15 cellular contexts compared by ENCODE assay signal in the genomic region with DNA sequence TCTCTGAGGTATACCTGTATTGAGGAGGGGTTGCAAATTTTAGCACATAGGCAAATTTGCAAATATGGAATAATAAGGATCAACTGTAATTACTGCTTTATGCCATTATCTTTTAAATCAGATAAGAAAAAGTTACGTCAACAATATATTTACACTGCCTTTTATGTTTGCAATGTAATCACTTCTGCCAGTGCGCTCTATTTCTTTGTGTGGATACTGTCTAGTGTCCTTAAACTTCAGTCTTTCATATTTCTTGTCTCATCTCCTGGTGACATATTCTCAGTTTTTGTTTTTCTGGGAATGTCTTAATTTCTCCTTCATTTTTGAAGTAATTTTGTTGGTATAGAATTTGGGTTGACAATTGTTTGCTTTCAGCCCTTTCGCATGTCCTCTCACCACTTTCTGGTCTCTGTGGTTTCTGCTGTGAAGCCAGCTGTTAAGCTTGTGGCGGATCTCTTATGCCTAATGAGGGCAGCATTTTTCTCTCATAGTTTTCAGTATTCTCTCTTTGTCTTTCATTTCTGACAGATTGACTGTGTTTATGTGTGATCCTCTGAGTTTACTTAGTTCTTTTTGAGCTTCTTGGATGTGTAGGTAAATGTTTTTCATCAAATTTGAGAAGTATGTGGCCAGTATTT. TPM values are rescaled to one million over a fixed set of nuclear protein-coding genes. Genes with fewer than 3 reads are reported as not detected.
DNase-seq lines count a peak whose midpoint lies in the region; ATAC-seq, FAIRE-seq and TF ChIP-seq lines count a peak whose summit lies in the region.
"Had no signal": no experiment of that assay in that cellular context is flagged by ENCODE, and none has a peak within 500 bp of the region (broad histone marks: within the 10 kb centered on the region; RNA-seq: fewer than 3 reads in every experiment).

No MANE protein-coding gene starts in this region.

- peaks cover 28% of the 10 kb centered on the region for H3K79me2 ChIP-seq in osteoblast (ENCODE audit: insufficient read depth, low read length)

- ATAC-seq in HG02623 (IDR thresholded peaks at IDR 0.05; ENCODE audit: unreplicated experiment) (peak; percentile 50), pancreas (peak in 3 of 4 donors; percentile 33 to 70 (median 69)), left lobe of liver (no peak)

- H3K4me2 ChIP-seq in osteoblast (ENCODE audit: insufficient read depth, low read length) = no peak overlapping the region

- no peak for TF ChIP-seq POLR2A in NB4 (IDR thresholded peaks at IDR 0.05; ENCODE audit: extremely low read depth, insufficient read length)

- H3K4me1 ChIP-seq in pancreas (peaks cover 0 to 20% (median 15%) of the 10 kb centered on the region in 3 donors), osteoblast (ENCODE audit: insufficient read depth, low read length) (no peaks in the 10 kb centered on the region)

- H3K36me3 ChIP-seq in pancreas (peaks cover 0 to 5% (median 0%) of the 10 kb centered on the region in 3 donors), osteoblast (ENCODE audit: insufficient read depth, low read length) (peaks cover 31% of the 10 kb centered on the region)

- no peak for FAIRE-seq in pancreas (lab: Jason Lieb, UNC)
- FAIRE-seq: colon, H54 had no signal

- WGBS in pancreas, 2 donors = 54 to 68% methylated on average over 4 of the region's 4 CpGs

- H2AFZ ChIP-seq in osteoblast (ENCODE audit: low read length) = no peak overlapping the region

- no peak overlapping the region for H3K4me3 ChIP-seq in NB4 (ENCODE audit: low read depth, low read length)
- no peak overlapping the region for H3K4me3 ChIP-seq in pancreas
- no peak overlapping the region for H3K4me3 ChIP-seq in osteoblast (ENCODE audit: insufficient read depth, low read length)
- H3K4me3 ChIP-seq: thoracic aorta had no signal

- intact Hi-C loops in pancreas (cut with DNase I) = no loop called here

- peak; percentile 32 for DNase-seq in NK-92 treated with Interleukin-12 subunit alpha and Interleukin-12 subunit beta, amount 100 ng/mL, for 24 hours (lab: John Stamatoyannopoulos, UW)
- DNase-seq in NK-92 (lab: John Stamatoyannopoulos, UW; ENCODE audit: unreplicated experiment) (no peak), NB4 (ENCODE audit: low read depth) (peak; percentile 66), pancreas (no peak), left lobe of liver (ENCODE audit: low spot score) (no peak), osteoblast (ENCODE audit: insufficient read length, low spot score, missing footprints) (no peak), SW480 (ENCODE audit: low spot score) (no peak)
- DNase-seq: 8988T, NCI-H82, SIG-M5 had no signal

- TF ChIP-seq CTCF in NB4 (IDR thresholded peaks at IDR 0.05; ENCODE audit: low read depth, low read length) = peak; percentile 1
- no peak for TF ChIP-seq CTCF in pancreas (IDR thresholded peaks at IDR 0.05)
- no peak for TF ChIP-seq CTCF in osteoblast (IDR thresholded peaks at IDR 0.05; ENCODE audit: extremely low read depth, low read depth, low read length)

- peak overlapping the region in 1 of 4 donors; percentile 34 for H3K27ac ChIP-seq in pancreas
- H3K27ac ChIP-seq in osteoblast (ENCODE audit: low read depth, low read length) = no peak overlapping the region
- H3K27ac ChIP-seq: neutrophil, thoracic aorta had no signal

- H3K9me3 ChIP-seq in pancreas (no peaks in the 10 kb centered on the region), osteoblast (ENCODE audit: low read depth, low read length) (peaks cover 4% of the 10 kb centered on the region)
- H3K9me3 ChIP-seq: neutrophil had no signal

- H4K20me1 ChIP-seq in osteoblast (ENCODE audit: insufficient read depth, low read length) = no peaks in the 10 kb centered on the region

- H3K27me3 ChIP-seq in pancreas (no peaks in the 10 kb centered on the region), osteoblast (ENCODE audit: insufficient read depth, low read length) (no peaks in the 10 kb centered on the region)
- H3K27me3 ChIP-seq: neutrophil had no signal

RNA-seq across cellular contexts. Expression of a gene that starts 37.6 kb away (rescaled TPM):
- under 1 TPM in 5 of 6 donors, not detected in 1; 0.20 to 0.41 (median 0.28) TPM for total RNA-seq in pancreas
- polyA plus RNA-seq in pancreas = under 1 TPM; 0.11 to 0.19 TPM
- total RNA-seq in left lobe of liver = 5.8 TPM
- total RNA-seq in osteoblast = under 0.01 and 0.29 TPM in 2 replicates
- total RNA-seq: thoracic aorta had no signal

RNA-seq across cellular contexts. Expression of a gene that starts 40.8 kb away (rescaled TPM):
- 10 to 100 TPM; 31.6 to 45.0 (median 41.6) TPM for total RNA-seq in pancreas
- polyA plus RNA-seq in pancreas = 10 to 100 TPM; 31.4 to 49.1 TPM
- total RNA-seq in left lobe of liver = 162 TPM
- 54.5 and 56.8 TPM in 2 replicates for total RNA-seq in osteoblast

Comparison
In these comparisons a context has a peak if more than half of its experiments do, and no peak if none do; other contexts are left out.
1. DNase-seq: peak in NK-92 treated with Interleukin-12 subunit alpha and Interleukin-12 subunit beta, amount 100 ng/mL, for 24 hours (single experiment) and NB4 (single experiment); none in NK-92 (single experiment), pancreas (0 of 6), left lobe of liver (single experiment), osteoblast (single experiment) and SW480 (single experiment).